1 cellular context compared by ENCODE assay signal in the genomic region with DNA sequence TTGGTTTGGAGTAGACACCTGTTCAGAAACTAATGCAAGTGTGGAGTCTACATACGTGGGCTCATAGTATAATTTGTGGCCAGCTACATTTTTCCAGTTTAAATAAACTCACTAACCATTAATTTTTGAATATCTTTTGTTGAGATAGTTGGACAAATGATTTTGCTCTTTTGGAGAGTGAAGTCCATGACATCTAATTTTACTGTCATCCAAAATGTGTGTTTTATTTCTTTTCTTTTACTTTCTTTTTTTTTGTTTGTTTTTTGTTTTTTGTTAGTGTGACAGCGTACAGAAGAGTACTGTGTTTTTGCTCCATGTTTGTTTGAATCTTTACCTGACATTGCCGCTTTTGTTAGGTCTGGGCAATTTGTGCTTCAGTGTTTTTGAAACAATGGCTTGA.
TF ChIP-seq lines count a peak whose summit lies in the region.

No MANE protein-coding gene starts in this region.

TF ChIP-seq in GM12878, 131 proteins besides CTCF, POLR2A, EP300 and RAD21:
- no peak for TF ChIP-seq BHLHE40 (IDR thresholded peaks at IDR 0.05; ENCODE audit: borderline replicate concordance in 1 of 2, low read depth in 2 of 2, low read length in 1 of 2)
- no peak for TF ChIP-seq PAX8 (IDR thresholded peaks at IDR 0.05)
- no peak for TF ChIP-seq SRF (IDR thresholded peaks at IDR 0.05; ENCODE audit: low read depth in 2 of 2, low read length in 2 of 2)
- no peak for TF ChIP-seq ZNF622 (IDR thresholded peaks at IDR 0.05)
- no peak for TF ChIP-seq KLF5 (IDR thresholded peaks at IDR 0.05; ENCODE audit: partially characterized antibody)
- TF ChIP-seq FOXM1 (IDR thresholded peaks at IDR 0.05; ENCODE audit: low read depth, low read length) = no peak
- no peak for TF ChIP-seq RELA (IDR thresholded peaks at IDR 0.05; ENCODE audit: borderline replicate concordance, partially characterized antibody)
- no peak for TF ChIP-seq KDM1A (IDR thresholded peaks at IDR 0.05; ENCODE audit: borderline replicate concordance)
